In genomic region chr6:158257781-158258180, GRCh38 we compare ENCODE assay signal across 25 cellular contexts.
"Had no signal": no experiment of that assay in that cellular context is flagged by ENCODE, and none has a peak within 500 bp of the region (broad histone marks: within the 10 kb centered on the region; RNA-seq: fewer than 3 reads in every experiment).

No MANE protein-coding gene starts in this region.

- H3K4me3 Mint-ChIP-seq: activated CD4-positive, alpha-beta memory T cell treated with anti-CD3 and anti-CD28 coated beads for 36 hours; activated naive CD4-positive, alpha-beta T cell treated with anti-CD3 and anti-CD28 coated beads, Interleukin-2, amount 10 ng/mL, durations not matched to agents 7 days and 5 days; dendritic cell treated with granulocyte-macrophage colony-stimulating factor and Interleukin-4, amounts not matched to agents 40 ng/mL and 50 ng/mL, for 4 days; neural progenitor cell; stimulated activated naive B cell treated with anti-CD40 and anti-IgM and Interleukin-4, amounts not matched to agents 10 μg/mL and 1 μg/mL and 100 μg/mL, for 72 hours; T-helper 1 cell treated with Interleukin-12 subunit alpha and Interleukin-12 subunit beta and Interleukin-4 antibody, amounts not matched to agents 30 μg/mL and 1 μg/mL, for 36 hours had no signal

- H3K9me3 Mint-ChIP-seq: activated CD4-positive, alpha-beta memory T cell treated with anti-CD3 and anti-CD28 coated beads for 36 hours; activated naive CD4-positive, alpha-beta T cell treated with anti-CD3 and anti-CD28 coated beads, Interleukin-2, amount 10 ng/mL, durations not matched to agents 7 days and 5 days; dendritic cell treated with granulocyte-macrophage colony-stimulating factor and Interleukin-4, amounts not matched to agents 40 ng/mL and 50 ng/mL, for 4 days; naive thymus-derived CD8-positive, alpha-beta T cell; T-helper 1 cell treated with Interleukin-12 subunit alpha and Interleukin-12 subunit beta and Interleukin-4 antibody, amounts not matched to agents 30 μg/mL and 1 μg/mL, for 36 hours had no signal

- H3K4me2 ChIP-seq: neural progenitor cell, smooth muscle cell had no signal

- H3K27me3 ChIP-seq: neural progenitor cell, testis had no signal

- H3K9ac ChIP-seq: neural progenitor cell had no signal

- H3K27me3 Mint-ChIP-seq: activated CD4-positive, alpha-beta memory T cell treated with anti-CD3 and anti-CD28 coated beads for 36 hours; activated naive CD4-positive, alpha-beta T cell treated with anti-CD3 and anti-CD28 coated beads, Interleukin-2, amount 10 ng/mL, durations not matched to agents 7 days and 5 days; dendritic cell treated with granulocyte-macrophage colony-stimulating factor and Interleukin-4, amounts not matched to agents 40 ng/mL and 50 ng/mL, for 4 days; naive thymus-derived CD8-positive, alpha-beta T cell; stimulated activated naive B cell treated with anti-CD40 and anti-IgM and Interleukin-4, amounts not matched to agents 10 μg/mL and 1 μg/mL and 100 μg/mL, for 72 hours had no signal

- H3K27ac Mint-ChIP-seq: activated CD4-positive, alpha-beta memory T cell treated with anti-CD3 and anti-CD28 coated beads for 36 hours; activated naive CD4-positive, alpha-beta T cell treated with anti-CD3 and anti-CD28 coated beads, Interleukin-2, amount 10 ng/mL, durations not matched to agents 7 days and 5 days; dendritic cell treated with granulocyte-macrophage colony-stimulating factor and Interleukin-4, amounts not matched to agents 40 ng/mL and 50 ng/mL, for 4 days; neural progenitor cell; stimulated activated naive B cell treated with anti-CD40 and anti-IgM and Interleukin-4, amounts not matched to agents 10 μg/mL and 1 μg/mL and 100 μg/mL, for 72 hours; T-helper 1 cell treated with Interleukin-12 subunit alpha and Interleukin-12 subunit beta and Interleukin-4 antibody, amounts not matched to agents 30 μg/mL and 1 μg/mL, for 36 hours had no signal

- ATAC-seq: left lobe of liver; lower lobe of right lung; naive thymus-derived CD8-positive, alpha-beta T cell; sciatic nerve had no signal

- H2AFZ ChIP-seq: neural progenitor cell had no signal

- DNase-seq: activated CD4-positive, alpha-beta memory T cell treated with anti-CD3 and anti-CD28 coated beads for 36 hours; activated CD4-positive, alpha-beta T cell treated with anti-CD3 and anti-CD28 coated beads for 4 hours; activated CD4-positive, CD25-positive, alpha-beta regulatory T cell; activated effector memory CD4-positive, alpha-beta T cell treated with anti-CD3 and anti-CD28 coated beads, Interleukin-2, amount 50 U/mL, for 16 hours; activated naive CD4-positive, alpha-beta T cell treated with anti-CD3 and anti-CD28 coated beads, Interleukin-2, amount 10 ng/mL, durations not matched to agents 7 days and 5 days; activated T-cell treated with anti-CD3 and anti-CD28 coated beads for 4 hours; amygdala; effector CD8-positive, alpha-beta T cell; erythroblast; foreskin fibroblast; kidney; lower lobe of right lung; naive thymus-derived CD8-positive, alpha-beta T cell; posterior cingulate gyrus; stimulated activated CD4-positive, alpha-beta T cell treated with anti-CD3 and anti-CD28 coated beads, Interleukin-2, amount 100 ng/mL, for 48 hours; stimulated activated CD8-positive, alpha-beta memory T cell treated with anti-CD3 and anti-CD28 coated beads, Interleukin-4, amount 100 ng/mL, for 48 hours; stimulated activated naive B cell treated with anti-CD40 and anti-IgM and Interleukin-4, amounts not matched to agents 10 μg/mL and 1 μg/mL and 100 μg/mL, for 72 hours; T1000; testis had no signal

- H3K4me3 ChIP-seq: lower lobe of right lung, neural progenitor cell, smooth muscle cell, testis had no signal

- H3K9me3 ChIP-seq: lower lobe of right lung, testis had no signal

- H3K27ac ChIP-seq: lower lobe of right lung, neural progenitor cell, testis had no signal

- H3K36me3 Mint-ChIP-seq: activated CD4-positive, alpha-beta memory T cell treated with anti-CD3 and anti-CD28 coated beads for 36 hours had no signal

- H3K36me3 ChIP-seq: lower lobe of right lung had no signal
